In genomic region chr10:85861513-85862197, GRCh38 we compare ENCODE assay signal across 1 cellular context.
TF ChIP-seq lines count a peak whose summit lies in the region.

No MANE protein-coding gene starts in this region.

TF ChIP-seq in K562, 482 proteins besides CTCF, POLR2A, EP300 and RAD21 (continued from another document):
- TF ChIP-seq, protein P1, sequence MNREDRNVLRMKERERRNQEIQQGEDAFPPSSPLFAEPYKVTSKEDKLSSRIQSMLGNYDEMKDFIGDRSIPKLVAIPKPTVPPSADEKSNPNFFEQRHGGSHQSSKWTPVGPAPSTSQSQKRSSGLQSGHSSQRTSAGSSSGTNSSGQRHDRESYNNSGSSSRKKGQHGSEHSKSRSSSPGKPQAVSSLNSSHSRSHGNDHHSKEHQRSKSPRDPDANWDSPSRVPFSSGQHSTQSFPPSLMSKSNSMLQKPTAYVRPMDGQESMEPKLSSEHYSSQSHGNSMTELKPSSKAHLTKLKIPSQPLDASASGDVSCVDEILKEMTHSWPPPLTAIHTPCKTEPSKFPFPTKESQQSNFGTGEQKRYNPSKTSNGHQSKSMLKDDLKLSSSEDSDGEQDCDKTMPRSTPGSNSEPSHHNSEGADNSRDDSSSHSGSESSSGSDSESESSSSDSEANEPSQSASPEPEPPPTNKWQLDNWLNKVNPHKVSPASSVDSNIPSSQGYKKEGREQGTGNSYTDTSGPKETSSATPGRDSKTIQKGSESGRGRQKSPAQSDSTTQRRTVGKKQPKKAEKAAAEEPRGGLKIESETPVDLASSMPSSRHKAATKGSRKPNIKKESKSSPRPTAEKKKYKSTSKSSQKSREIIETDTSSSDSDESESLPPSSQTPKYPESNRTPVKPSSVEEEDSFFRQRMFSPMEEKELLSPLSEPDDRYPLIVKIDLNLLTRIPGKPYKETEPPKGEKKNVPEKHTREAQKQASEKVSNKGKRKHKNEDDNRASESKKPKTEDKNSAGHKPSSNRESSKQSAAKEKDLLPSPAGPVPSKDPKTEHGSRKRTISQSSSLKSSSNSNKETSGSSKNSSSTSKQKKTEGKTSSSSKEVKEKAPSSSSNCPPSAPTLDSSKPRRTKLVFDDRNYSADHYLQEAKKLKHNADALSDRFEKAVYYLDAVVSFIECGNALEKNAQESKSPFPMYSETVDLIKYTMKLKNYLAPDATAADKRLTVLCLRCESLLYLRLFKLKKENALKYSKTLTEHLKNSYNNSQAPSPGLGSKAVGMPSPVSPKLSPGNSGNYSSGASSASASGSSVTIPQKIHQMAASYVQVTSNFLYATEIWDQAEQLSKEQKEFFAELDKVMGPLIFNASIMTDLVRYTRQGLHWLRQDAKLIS (CRISPR knock-in tag; IDR thresholded peaks at IDR 0.05), result no peak
